ENCODE assay signal across 8 cellular contexts in genomic region chr15:89088605-89089315, GRCh38. TPM values are rescaled to one million over a fixed set of nuclear protein-coding genes. Genes with fewer than 3 reads are reported as not detected.
DNase-seq lines count a peak whose midpoint lies in the region; ATAC-seq, FAIRE-seq and TF ChIP-seq lines count a peak whose summit lies in the region.

No MANE protein-coding gene starts in this region.

- H2AFZ ChIP-seq in IMR-90 (replicated peaks; ENCODE audit: low read length, poor library complexity) (peak overlapping the region; percentile 89), K562 (ENCODE audit: low read depth, low read length) (peak overlapping the region; percentile 46)

- dilution Hi-C loops in IMR-90 (cut with HindIII; ENCODE audit: low sequenced_read_pairs, unreplicated experiment) = no loop called here

- H3K9me3 ChIP-seq in A673 (ENCODE audit: low read depth, low read length, poor library complexity, severe bottlenecking) (no peaks in the 10 kb centered on the region), IMR-90 (ENCODE audit: control insufficient read depth, insufficient read depth, low read length) (no peaks in the 10 kb centered on the region), K562 (replicated peaks; ENCODE audit: control insufficient read depth, insufficient read depth, low read depth, low read length) (no peaks in the 10 kb centered on the region), thymus (ENCODE audit: control insufficient read depth) (no peaks in the 10 kb centered on the region)

- H4K8ac ChIP-seq in IMR-90 (ENCODE audit: low read depth in 2 of 2, low read length in 2 of 2) = peak overlapping the region in 1 of 2 experiments; percentile 31; a peak in 1 of 4 replicates

- peak; percentile 4 for ATAC-seq in GM18511 (IDR thresholded peaks at IDR 0.05; ENCODE audit: unreplicated experiment)
- ATAC-seq in IMR-90 (ENCODE audit: low read depth) = peak; percentile 0; the same call in 1 of the 2 replicates
- ATAC-seq in K562 = peak; percentile 44
- ATAC-seq in left colon = peak; percentile 34

- BruUV-seq in A673 (replicated peaks; lab: Mats Ljungman, UMichigan) = no TSS peak
- no TSS peak for BruUV-seq in IMR-90 (replicated peaks; lab: Mats Ljungman, UMichigan)
- BruUV-seq in K562 (replicated peaks; lab: Mats Ljungman, UMichigan) = no TSS peak

- H3K4me3 ChIP-seq in A673 (ENCODE audit: low read depth, low read length, poor library complexity, severe bottlenecking) = peak overlapping the region; percentile 94
- peak overlapping the region; percentile 73 for H3K4me3 ChIP-seq in IMR-90 (ENCODE audit: insufficient read depth, low read depth, low read length)
- H3K4me3 ChIP-seq in K562 = peak overlapping the region; percentile 72
- peak overlapping the region; percentile 90 for H3K4me3 ChIP-seq in thymus (ENCODE audit: low read length)

- H3K9ac ChIP-seq in IMR-90 (ENCODE audit: low read depth, low read length) (peak overlapping the region; percentile 63), K562 (ENCODE audit: insufficient read depth in 1 of 2, low read depth in 2 of 2, low read length in 2 of 2) (peak overlapping the region; percentile 69 to 96)

- peak overlapping the region; percentile 16; the same call in 1 of the 2 replicates for H3K56ac ChIP-seq in IMR-90 (ENCODE audit: extremely low read depth, insufficient read depth, low read length)

- TF ChIP-seq POLR2A in IMR-90 (IDR thresholded peaks at IDR 0.05; ENCODE audit: low read depth, low read length) (no peak), K562 (conservative IDR thresholded peaks at IDR 0.05) (no peak)

- peak overlapping the region; percentile 79 for H2AK9ac ChIP-seq in IMR-90 (replicated peaks; ENCODE audit: low read depth, low read length, poor library complexity)

- peak overlapping the region; percentile 56 for H3K4ac ChIP-seq in IMR-90 (ENCODE audit: low read depth, low read length)

- no peak overlapping the region for H3K18ac ChIP-seq in IMR-90 (ENCODE audit: low read depth, low read length)

- peaks cover 60% of the 10 kb centered on the region for H3K79me2 ChIP-seq in K562 (ENCODE audit: control insufficient read depth, insufficient read depth, low read length)

- H2AK5ac ChIP-seq in IMR-90 (ENCODE audit: low read depth, low read length) = peak overlapping the region; percentile 52; the same call in 1 of the 2 replicates

- DNase-seq in A673 (ENCODE audit: low spot score) (no peak), IMR-90 (peak; percentile 34), K562 (ENCODE audit: extremely low read depth in 1 of 4, low spot score in 3 of 4) (peak in 2 of 4 experiments; percentile 30 to 61), left colon (peak; percentile 46 to 57), NCI-H1048 (lab: John Stamatoyannopoulos, UW) (no peak), GF-D8 (lab: John Stamatoyannopoulos, UW) (no peak)

- H2BK15ac ChIP-seq in IMR-90 (ENCODE audit: low read depth, low read length) = peak overlapping the region; percentile 30; the same call in 1 of the 3 replicates

- H3K79me1 ChIP-seq in IMR-90 (ENCODE audit: low read depth in 1 of 2, low read length in 2 of 2) = peaks cover 13 to 52% of the 10 kb centered on the region in 2 experiments; a peak in 3 of 4 replicates

- peak overlapping the region; percentile 67 for H3K14ac ChIP-seq in IMR-90 (replicated peaks; ENCODE audit: low read depth, low read length)

- H4K20me1 ChIP-seq in IMR-90 (ENCODE audit: insufficient read depth, low read length) = no peaks in the 10 kb centered on the region
- no peaks in the 10 kb centered on the region for H4K20me1 ChIP-seq in K562 (replicated peaks; ENCODE audit: control insufficient read depth, insufficient read depth, low read length)

- no peaks in the 10 kb centered on the region for H3K36me3 ChIP-seq in A673 (ENCODE audit: insufficient read depth, low read length, poor library complexity, severe bottlenecking)
- H3K36me3 ChIP-seq in IMR-90 (ENCODE audit: control insufficient read depth, insufficient read depth, low read length) = peaks cover 2% of the 10 kb centered on the region; the same call in 1 of the 2 replicates
- peaks cover 11% of the 10 kb centered on the region; the same call in 2 of the 3 replicates for H3K36me3 ChIP-seq in K562 (ENCODE audit: control insufficient read depth, insufficient read depth, low read length)
- H3K36me3 ChIP-seq in thymus (ENCODE audit: control insufficient read depth, insufficient read depth) = peaks cover 2% of the 10 kb centered on the region

- H4K5ac ChIP-seq in IMR-90 (ENCODE audit: low read depth, low read length) = no peak overlapping the region

- no peak for TF ChIP-seq EP300 in K562 (IDR thresholded peaks at IDR 0.05; ENCODE audit: low read length)

- 4% methylated on average over 8 of the region's 44 CpGs; no CpG with 5 or more reads in 1 of the 2 experiments for WGBS in IMR-90 (ENCODE audit: extremely low coverage in 2 of 2, insufficient read length in 1 of 2), 2 experiments
- 3% methylated on average over 38 of the region's 44 CpGs for WGBS in K562 (ENCODE audit: insufficient coverage, low coverage, missing lambda C conversion rate)
- WGBS in thymus = 15% methylated on average over 44 of the region's 44 CpGs

- H4K91ac ChIP-seq in IMR-90 (ENCODE audit: insufficient read depth, low read depth, low read length) = no peak overlapping the region

- in situ Hi-C loops in IMR-90 (cut with MboI; ENCODE audit: low sequenced_read_pairs) = no loop called here
- in situ Hi-C loops in K562 (cut with MboI) = no loop called here

- no peak for FAIRE-seq in K562 (lab: Jason Lieb, UNC)

- peak overlapping the region; percentile 91 for H3K23ac ChIP-seq in IMR-90 (ENCODE audit: low read depth, low read length)

- intact Hi-C loops in A673 (cut with micrococcal nuclease; ENCODE audit: unreplicated experiment) = loop anchor here (5.0 kb wide), 1 partner anchor 54 kb away; no protein-coding TSS in a partner anchor
- intact Hi-C loops in IMR-90 (cut with micrococcal nuclease) = no loop called here
- intact Hi-C loops in K562 (cut with micrococcal nuclease) = loop anchor here (2.0 kb wide), 2 partner anchors 32 to 40 kb away; no protein-coding TSS in a partner anchor
- intact Hi-C loops in left colon (cut with DNase I, micrococcal nuclease) = no loop called here

- no peak overlapping the region for H2BK120ac ChIP-seq in IMR-90 (ENCODE audit: low read depth, low read length)

- H3K27ac ChIP-seq in A673 (ENCODE audit: low read depth, low read length, poor library complexity, severe bottlenecking) (peak overlapping the region; percentile 68), IMR-90 (ENCODE audit: insufficient read depth, low read length) (peak overlapping the region; percentile 52), K562 (ENCODE audit: extremely low read depth, low read depth, low read length) (peak overlapping the region; percentile 72), thymus (ENCODE audit: low read depth) (no peak overlapping the region)

- peak overlapping the region; percentile 88 for H3K4me2 ChIP-seq in IMR-90 (ENCODE audit: low read depth, low read length)
- H3K4me2 ChIP-seq in K562 (ENCODE audit: insufficient read depth, low read length) = peak overlapping the region; percentile 83

- H3K27me3 ChIP-seq in A673 (replicated peaks; ENCODE audit: insufficient read depth, low read depth, low read length, poor library complexity) = no peaks in the 10 kb centered on the region
- H3K27me3 ChIP-seq in IMR-90 (ENCODE audit: control insufficient read depth, insufficient read depth, low read length) = no peaks in the 10 kb centered on the region
- H3K27me3 ChIP-seq in K562 (ENCODE audit: control insufficient read depth in 2 of 2, insufficient read depth in 2 of 2, low read length in 2 of 2) = no peaks in the 10 kb centered on the region
- no peaks in the 10 kb centered on the region for H3K27me3 ChIP-seq in thymus (ENCODE audit: control insufficient read depth, insufficient read depth)

- peak overlapping the region; percentile 34 for H2BK5ac ChIP-seq in IMR-90 (ENCODE audit: low read depth, low read length, poor library complexity, severe bottlenecking)

- CTCF ChIA-PET in A673 (lab: Charles Lee) (interaction anchor here (0.6 to 1.7 kb wide), 5 partner anchors 9 to 118 kb away, joined by 3 to 10 read pairs (median 4); no protein-coding TSS in a partner anchor), IMR-90 (lab: Yijun Ruan, JAX) (interaction anchor here (0.9 to 1.8 kb wide), 4 partner anchors 8 to 89 kb away, joined by 3 to 5 read pairs (median 4); no protein-coding TSS in a partner anchor), K562 (lab: Yijun Ruan, JAX; ENCODE audit: low intra/inter-chr PET ratio) (interaction anchor here (0.6 kb wide), 1 partner anchor 41 kb away, joined by 4 read pairs; no protein-coding TSS in a partner anchor)

- H2BK20ac ChIP-seq in IMR-90 (ENCODE audit: low read depth, low read length) = no peak overlapping the region; the same call in 1 of the 2 replicates

- TF ChIP-seq CTCF in A673 (conservative IDR thresholded peaks at IDR 0.05; ENCODE audit: low read depth, low read length) = no peak
- TF ChIP-seq CTCF in IMR-90 (conservative IDR thresholded peaks at IDR 0.05; ENCODE audit: low read depth, low read length) = no peak
- no peak for TF ChIP-seq CTCF in K562 (IDR thresholded peaks at IDR 0.05 in 2 of 3, conservative IDR thresholded peaks at IDR 0.05 in 1 of 3; ENCODE audit: insufficient read depth in 2 of 3, low read depth in 1 of 3, low read length in 3 of 3)

- POLR2A ChIA-PET in A673 (lab: Charles Lee; ENCODE audit: low non-redundant PET) = interaction anchor here (0.5 to 1.0 kb wide), 3 partner anchors 9 to 75 kb away, joined by 3 to 6 read pairs (median 4); no protein-coding TSS in a partner anchor
- POLR2A ChIA-PET in IMR-90 (lab: Charles Lee; ENCODE audit: unreplicated experiment) = interaction anchor here (1.0 kb wide), 2 partner anchors 10 to 77 kb away, joined by 3 read pairs; no protein-coding TSS in a partner anchor
- POLR2A ChIA-PET in K562 (lab: Yijun Ruan, JAX) = interaction anchor here (0.6 to 5.9 kb wide), 13 partner anchors 9 to 149 kb away, joined by 3 to 62 read pairs (median 3); no protein-coding TSS in a partner anchor

- peaks cover 11% of the 10 kb centered on the region; the same call in 1 of the 2 replicates for H3K9me1 ChIP-seq in IMR-90 (ENCODE audit: insufficient read depth, low read length)
- no peaks in the 10 kb centered on the region for H3K9me1 ChIP-seq in K562 (ENCODE audit: control insufficient read depth, insufficient read depth, low read length)

- TF ChIP-seq RAD21 in IMR-90 (IDR thresholded peaks at IDR 0.05; ENCODE audit: low read length) (no peak), K562 (CRISPR knock-in tag; conservative IDR thresholded peaks at IDR 0.05 in 1 of 2, IDR thresholded peaks at IDR 0.05 in 1 of 2) (0 out of 4 replicates have a peak, but pooled peaks of 1 of the 2 experiments have one; percentile 4)

- H3K4me1 ChIP-seq in A673 (ENCODE audit: insufficient read depth, low read length, poor library complexity, severe bottlenecking) (peaks cover 32% of the 10 kb centered on the region), IMR-90 (ENCODE audit: control insufficient read depth, insufficient read depth, low read length) (peaks cover 16% of the 10 kb centered on the region), K562 (replicated peaks in 1 of 2; ENCODE audit: control insufficient read depth in 2 of 2, insufficient read depth in 2 of 2, low read length in 2 of 2) (peaks cover 38 to 39% of the 10 kb centered on the region in 2 experiments), thymus (ENCODE audit: control insufficient read depth, insufficient read depth, low read length) (peaks cover 24% of the 10 kb centered on the region)

RNA-seq across cellular contexts. Expression of gene ABHD2, which starts 0.5 kb away (rescaled TPM):
- total RNA-seq in A673 (2021) = 43.9 and 52.4 TPM in 2 replicates
- total RNA-seq in IMR-90 (2012; rRNA removed) = 56.9 and 62.9 TPM in 2 replicates
- 29.4 and 31.2 TPM in 2 replicates for polyA plus RNA-seq in IMR-90 (2012; rRNA removed)
- polyA plus RNA-seq in IMR-90 (2012; cell fraction: cytosol; rRNA removed) = 5.6 and 10.7 TPM in 2 replicates
- 13.8 and 16.1 TPM in 2 replicates for polyA plus RNA-seq in IMR-90 (2012; cell fraction: nucleus; rRNA removed; ENCODE audit: low replicate concordance)
- total RNA-seq in K562 (2011; cell fraction: chromatin; rRNA removed; ENCODE audit: low replicate concordance) = 132 and 172 TPM in 2 replicates
- total RNA-seq in K562 (2011; cell fraction: nucleolus; rRNA removed) = 83.2 and 102 TPM in 2 replicates
- total RNA-seq in K562 (2011; cell fraction: nucleoplasm; rRNA removed) = 106 and 122 TPM in 2 replicates
- 33.0 and 57.6 TPM in 2 replicates for total RNA-seq in K562 (2014; rRNA removed)
- total RNA-seq in K562 (2014; rRNA removed; fragmentation: Illumina TruSeq; extraction: Trizol) = 41.4 and 47.5 TPM in 2 replicates
- total RNA-seq in K562 (2015; rRNA removed; fragmentation: Illumina TruSeq; extraction: Trizol) = 48.9 and 49.2 TPM in 2 replicates
- total RNA-seq in K562 (2021) = 80.9 and 99.8 TPM in 2 replicates
- 54.0 and 74.7 TPM in 2 replicates for polyA plus RNA-seq in K562 (2011; rRNA removed)
- 51.7 and 55.3 TPM in 2 replicates for polyA plus RNA-seq in K562 (2011; cell fraction: cytosol; rRNA removed)
- polyA plus RNA-seq in K562 (2011; cell fraction: nucleus; rRNA removed) = 45.7 and 51.1 TPM in 2 replicates
- 31.8 and 34.6 TPM in 2 replicates for polyA plus RNA-seq in K562 (2012)
- polyA plus RNA-seq in K562 (2014; fragmentation: Illumina TruSeq; extraction: Trizol) = 76.3 and 78.6 TPM in 2 replicates
- polyA plus RNA-seq in K562 (2014; fragmentation: Nextera tagmentation; extraction: Ambion mirVana) = 10 to 100 TPM; 16.9 to 18.1 TPM
- polyA plus RNA-seq in K562 (2014; rRNA removed) = 30.4 and 34.5 TPM in 2 replicates
- polyA minus RNA-seq in K562 (2011; rRNA and poly(A)+ RNA removed) = 150 and 180 TPM in 2 replicates
- polyA minus RNA-seq in K562 (2011; cell fraction: cytosol; rRNA and poly(A)+ RNA removed) = 54.4 and 55.4 TPM in 2 replicates
- 26.9 and 57.4 TPM in 2 replicates for polyA minus RNA-seq in K562 (2011; cell fraction: nucleus; rRNA and poly(A)+ RNA removed)
- 100 to 1,000 TPM; 100 to 112 TPM for total RNA-seq in left colon
- 5.6 TPM for polyA plus RNA-seq in thymus

Comparison
In these comparisons a context has a peak if more than half of its experiments do, and no peak if none do; other contexts are left out.
1. DNase-seq: peak in IMR-90 (single experiment) and left colon (2 of 2); none in A673 (single experiment), NCI-H1048 (single experiment) and GF-D8 (single experiment).
2. intact Hi-C loops: an anchor here in A673 (5.0 kb wide) and K562 (2.0 kb wide); none called in IMR-90 and left colon.
3. Peak in every context shown above with its lines, with median percentiles within 50 percentile points of each other: H3K4me3 ChIP-seq and ATAC-seq.